Comparison of ENCODE assay signal across 8 cellular contexts in genomic region chr19:57664269-57665127, GRCh38. TPM values are rescaled to one million over a fixed set of nuclear protein-coding genes. Genes with fewer than 3 reads are reported as not detected.
DNase-seq lines count a peak whose midpoint lies in the region; ATAC-seq and TF ChIP-seq lines count a peak whose summit lies in the region.

No MANE protein-coding gene starts in this region.

- POLR2A ChIA-PET in MCF 10A (lab: Yijun Ruan, JAX), result interaction anchor here (0.5 to 2.3 kb wide), 7 partner anchors 10 to 241 kb away, joined by 3 to 8 read pairs (median 3); partner anchors contain the start of genes ZNF211 and ZNF551

- CTCF ChIA-PET in MCF 10A (lab: Yijun Ruan, JAX), result interaction anchor here (2.3 kb wide), 1 partner anchor 13 kb away, joined by 8 read pairs; no protein-coding TSS in a partner anchor

- peaks cover 22% of the 10 kb centered on the region for H3K27me3 Mint-ChIP-seq in MCF 10A (ENCODE audit: insufficient read depth, unreplicated experiment)

- H3K36me3 ChIP-seq in iPS DF 6.9 (ENCODE audit: control insufficient read depth, insufficient read depth, low read length) (no peaks in the 10 kb centered on the region), psoas muscle (ENCODE audit: insufficient read depth in 1 of 2, low read depth in 1 of 2) (no peaks in the 10 kb centered on the region)

- peaks cover 5% of the 10 kb centered on the region for H3K4me1 Mint-ChIP-seq in MCF 10A (ENCODE audit: insufficient read depth, unreplicated experiment)

- ATAC-seq in psoas muscle, result peak; percentile 30 to 75 (median 62)

- no TSS peak for BruUV-seq in MCF 10A (replicated peaks; lab: Mats Ljungman, UMichigan)

- H3K36me3 Mint-ChIP-seq in MCF 10A (ENCODE audit: insufficient read depth, unreplicated experiment), result no peaks in the 10 kb centered on the region

- H3K9me3 Mint-ChIP-seq in MCF 10A (ENCODE audit: unreplicated experiment), result no peaks in the 10 kb centered on the region

- peak overlapping the region; percentile 70 for H3K27ac Mint-ChIP-seq in MCF 10A (ENCODE audit: low read depth, unreplicated experiment)

- H3K9me3 ChIP-seq in iPS DF 6.9 (ENCODE audit: control insufficient read depth, insufficient read depth, low read length) (no peaks in the 10 kb centered on the region; the same call in 1 of the 2 replicates), psoas muscle (no peaks in the 10 kb centered on the region)

- no peak overlapping the region for H3K27ac ChIP-seq in iPS DF 6.9 (ENCODE audit: low read length)
- peak overlapping the region; percentile 36 for H3K27ac ChIP-seq in psoas muscle

- WGBS in iPS DF 6.9 (ENCODE audit: insufficient coverage, insufficient read length), result no CpG with 5 or more reads among the region's 64 CpGs
- WGBS in psoas muscle, 3 donors, result 1 to 2% (median 1%) methylated on average over 62 to 64 of the region's 64 CpGs

- TF ChIP-seq CTCF in MCF 10A (IDR thresholded peaks at IDR 0.05; ENCODE audit: unreplicated experiment) (no peak), psoas muscle (IDR thresholded peaks at IDR 0.05) (no peak)

- peak overlapping the region; percentile 91 for H3K4me3 Mint-ChIP-seq in MCF 10A (ENCODE audit: unreplicated experiment)

- intact Hi-C loops in MCF 10A (cut with micrococcal nuclease), result no loop called here
- intact Hi-C loops in psoas muscle (cut with DNase I), result loop anchor here in 1 of 2 donors (5.0 kb wide), 1 partner anchor 1222 kb away; no protein-coding TSS in a partner anchor

- peak overlapping the region; percentile 51; the same call in 1 of the 2 replicates for H3K4me3 ChIP-seq in iPS DF 6.9 (ENCODE audit: low read length)
- H3K4me3 ChIP-seq in psoas muscle, result peak overlapping the region; percentile 70

- H3K27me3 ChIP-seq in iPS DF 6.9 (ENCODE audit: control insufficient read depth, insufficient read depth, low read length), result no peaks in the 10 kb centered on the region
- peaks cover 0 to 56% (median 6%) of the 10 kb centered on the region in 3 donors for H3K27me3 ChIP-seq in psoas muscle (ENCODE audit: insufficient read depth in 3 of 3, low read length in 2 of 3)

- peaks cover 1% of the 10 kb centered on the region; the same call in 1 of the 2 replicates for H3K4me1 ChIP-seq in iPS DF 6.9 (ENCODE audit: control insufficient read depth, insufficient read depth, low read length)
- H3K4me1 ChIP-seq in psoas muscle, result peaks cover 3% of the 10 kb centered on the region

- DNase-seq in NCI-H345 (lab: John Stamatoyannopoulos, UW) (peak; percentile 15), NCI-H345 treated with DMSO at 0.1 percent for 48 hours (lab: John Stamatoyannopoulos, UW; ENCODE audit: unreplicated experiment) (no peak), NCI-H446 treated with DMSO at 0.1 percent for 48 hours (lab: John Stamatoyannopoulos, UW) (peak; percentile 72), MCF 10A (ENCODE audit: unreplicated experiment) (peak; percentile 46), iPS DF 6.9 (ENCODE audit: low read depth, low spot score) (no peak), psoas muscle (peak; percentile 59 to 64), NCI-H187 treated with DMSO at 0.1 percent for 48 hours (lab: John Stamatoyannopoulos, UW) (no peak), SIG-M5 treated with dmso at 0.1 percent for 504 hours (lab: John Stamatoyannopoulos, UW; ENCODE audit: unreplicated experiment) (no peak)

RNA-seq across cellular contexts. Expression of gene ZSCAN4, which starts 4.2 kb away (rescaled TPM):
- total RNA-seq in MCF 10A (2022) (not detected in 2 replicates), psoas muscle (not detected)
- polyA plus RNA-seq in psoas muscle, result under 1 TPM in 1 of 3 donors, not detected in 2; 0.03 TPM

RNA-seq across cellular contexts. Expression of gene ZNF551, which starts 17.3 kb away (rescaled TPM):
- 5.8 and 6.8 TPM in 2 replicates for total RNA-seq in MCF 10A (2022)
- total RNA-seq in psoas muscle, result 1 to 10 TPM; 1.4 to 2.6 (median 2.0) TPM
- 1 to 10 TPM; 1.5 to 2.5 (median 1.9) TPM for polyA plus RNA-seq in psoas muscle

RNA-seq across cellular contexts. Expression of gene ZNF211, which starts 31.5 kb away (rescaled TPM):
- total RNA-seq in MCF 10A (2022) (5.7 and 11.4 TPM in 2 replicates), psoas muscle (1 to 10 TPM; 1.6 to 6.9 (median 4.9) TPM)
- 1 to 10 TPM; 2.9 to 4.9 (median 3.3) TPM for polyA plus RNA-seq in psoas muscle

RNA-seq across cellular contexts. Expression of gene ZNF154, which starts 44.5 kb away (rescaled TPM):
- total RNA-seq in MCF 10A (2022) (not detected in 2 replicates), psoas muscle (1 to 10 TPM; 1.1 to 2.8 (median 2.2) TPM)
- polyA plus RNA-seq in psoas muscle, result 1 to 10 TPM in 1 of 3 donors, under 1 TPM in 2; 0.61 to 1.4 (median 0.68) TPM

RNA-seq across cellular contexts. Expression of gene ZNF134, which starts 50.5 kb away (rescaled TPM):
- 16.4 and 18.8 TPM in 2 replicates for total RNA-seq in MCF 10A (2022)
- total RNA-seq in psoas muscle, result 1 to 10 TPM; 5.4 to 8.1 (median 7.5) TPM
- polyA plus RNA-seq in psoas muscle, result 1 to 10 TPM; 3.4 to 8.6 (median 4.4) TPM

Comparison
In these comparisons a context has a peak if more than half of its experiments do, and no peak if none do; other contexts are left out.
1. DNase-seq: peak in NCI-H345 (single experiment), NCI-H446 treated with DMSO at 0.1 percent for 48 hours (single experiment), MCF 10A (single experiment) and psoas muscle (2 of 2); none in NCI-H345 treated with DMSO at 0.1 percent for 48 hours (single experiment), iPS DF 6.9 (single experiment), NCI-H187 treated with DMSO at 0.1 percent for 48 hours (single experiment) and SIG-M5 treated with dmso at 0.1 percent for 504 hours (single experiment).